ENCODE assay signal across 8 cellular contexts in genomic region chr6:2744206-2744771, GRCh38. TPM values are rescaled to one million over a fixed set of nuclear protein-coding genes. Genes with fewer than 3 reads are reported as not detected.
DNase-seq lines count a peak whose midpoint lies in the region; ATAC-seq, FAIRE-seq and TF ChIP-seq lines count a peak whose summit lies in the region.

No MANE protein-coding gene starts in this region.

- POLR2A ChIA-PET in Caco-2 (lab: Charles Lee) (no interaction called here), WTC11 (lab: Charles Lee) (no interaction called here)

- CTCF ChIA-PET in Caco-2 (lab: Charles Lee) (no interaction called here), WTC11 (lab: Charles Lee) (interaction anchor here (0.6 kb wide), 1 partner anchor 1276 kb away, joined by 5 read pairs; no protein-coding TSS in a partner anchor)

- BruUV-seq in Caco-2 (replicated peaks; lab: Mats Ljungman, UMichigan): no TSS peak

- H3K27me3 Mint-ChIP-seq in Caco-2 (ENCODE audit: insufficient read depth, unreplicated experiment): no peaks in the 10 kb centered on the region
- no peaks in the 10 kb centered on the region for H3K27me3 Mint-ChIP-seq in WTC11 (ENCODE audit: low read depth)

- FAIRE-seq in RCC 7860 (lab: Jason Lieb, UNC) (no peak), HTR-8/SVneo (lab: Jason Lieb, UNC) (no peak)

- H3K27me3 ChIP-seq in Caco-2 (replicated peaks; ENCODE audit: control insufficient read depth, insufficient read depth, low read length): no peaks in the 10 kb centered on the region

- H3K4me1 Mint-ChIP-seq in Caco-2 (ENCODE audit: low read depth, unreplicated experiment) (peaks cover 17% of the 10 kb centered on the region), WTC11 (peaks cover 16% of the 10 kb centered on the region)

- peak overlapping the region; percentile 41 for H3K27ac Mint-ChIP-seq in Caco-2 (ENCODE audit: unreplicated experiment)
- H3K27ac Mint-ChIP-seq in WTC11: no peak overlapping the region

- peaks cover 9% of the 10 kb centered on the region; the same call in 1 of the 2 replicates for H3K4me1 ChIP-seq in Caco-2

- TF ChIP-seq CTCF in Caco-2 (IDR thresholded peaks at IDR 0.05; ENCODE audit: insufficient read depth in 1 of 2, low read depth in 1 of 2, low read length in 1 of 2, severe bottlenecking in 1 of 2, unreplicated experiment in 1 of 2) (no peak), cardiac fibroblast (IDR thresholded peaks at IDR 0.05; ENCODE audit: low read depth, low read length) (peak; percentile 20), WTC11 (IDR thresholded peaks at IDR 0.05) (no peak)

- no peak for DNase-seq in Caco-2
- peak; percentile 49 to 74 for DNase-seq in NCI-H2081 (lab: John Stamatoyannopoulos, UW)
- DNase-seq in cardiac fibroblast (ENCODE audit: low read depth in 2 of 2): peak; percentile 29 to 35
- peak; percentile 32 to 60 for DNase-seq in lung microvascular endothelial cell (ENCODE audit: low read depth in 2 of 2)
- no peak for DNase-seq in RCC 7860 (ENCODE audit: low spot score)
- no peak for DNase-seq in WTC11 (ENCODE audit: low spot score)
- no peak for DNase-seq in HTR-8/SVneo (ENCODE audit: insufficient read length, low spot score)

- H3K36me3 Mint-ChIP-seq in Caco-2 (ENCODE audit: insufficient read depth, unreplicated experiment) (no peaks in the 10 kb centered on the region), WTC11 (no peaks in the 10 kb centered on the region)

- H3K4me3 Mint-ChIP-seq in Caco-2 (ENCODE audit: unreplicated experiment): no peak overlapping the region
- no peak overlapping the region for H3K4me3 Mint-ChIP-seq in WTC11

- ATAC-seq in GM19328 (IDR thresholded peaks at IDR 0.05; ENCODE audit: unreplicated experiment) (no peak), WTC11 (no peak)

- no peaks in the 10 kb centered on the region for H3K36me3 ChIP-seq in Caco-2 (ENCODE audit: control insufficient read depth, insufficient read depth, low read length)

- H3K4me3 ChIP-seq in Caco-2 (ENCODE audit: low read depth, low read length) (no peak overlapping the region), cardiac fibroblast (replicated peaks in 1 of 2; ENCODE audit: low read depth in 2 of 2, low read length in 2 of 2) (no peak overlapping the region)

- no peaks in the 10 kb centered on the region for H3K9me3 Mint-ChIP-seq in Caco-2 (ENCODE audit: unreplicated experiment)
- H3K9me3 Mint-ChIP-seq in WTC11: no peaks in the 10 kb centered on the region; the same call in 1 of the 2 replicates

- intact Hi-C loops in Caco-2 (cut with micrococcal nuclease; ENCODE audit: unreplicated experiment): no loop called here

- no peaks in the 10 kb centered on the region for H3K9me3 ChIP-seq in Caco-2

TF ChIP-seq in WTC11, 78 proteins besides CTCF, POLR2A, EP300 and RAD21:
- TF ChIP-seq GABPB1 (CRISPR knock-in tag; IDR thresholded peaks at IDR 0.05): no peak
- no peak for TF ChIP-seq TEAD1 (CRISPR knock-in tag; IDR thresholded peaks at IDR 0.05)
- TF ChIP-seq E2F4 (CRISPR knock-in tag; IDR thresholded peaks at IDR 0.05; ENCODE audit: borderline replicate concordance, low read depth): no peak
- no peak for TF ChIP-seq ZNF671 (CRISPR knock-in tag; IDR thresholded peaks at IDR 0.05)
- TF ChIP-seq CDX4 (CRISPR knock-in tag; IDR thresholded peaks at IDR 0.05; ENCODE audit: borderline replicate concordance): no peak
- no peak for TF ChIP-seq AFF4 (CRISPR knock-in tag; IDR thresholded peaks at IDR 0.05; ENCODE audit: borderline replicate concordance)
- no peak for TF ChIP-seq IRF1 (CRISPR knock-in tag; IDR thresholded peaks at IDR 0.05)
- TF ChIP-seq NFE2L1 (CRISPR knock-in tag; IDR thresholded peaks at IDR 0.05): no peak
- no peak for TF ChIP-seq PRRX2 (CRISPR knock-in tag; IDR thresholded peaks at IDR 0.05)
- no peak for TF ChIP-seq RORB (CRISPR knock-in tag; IDR thresholded peaks at IDR 0.05)
- TF ChIP-seq ERG (CRISPR knock-in tag; IDR thresholded peaks at IDR 0.05): no peak
- TF ChIP-seq SMAD3 (CRISPR knock-in tag; IDR thresholded peaks at IDR 0.05; ENCODE audit: borderline replicate concordance): no peak
- TF ChIP-seq USF2 (CRISPR knock-in tag; IDR thresholded peaks at IDR 0.05): no peak
- TF ChIP-seq MYBL2 (CRISPR knock-in tag; IDR thresholded peaks at IDR 0.05): no peak
- no peak for TF ChIP-seq JUN (CRISPR knock-in tag; IDR thresholded peaks at IDR 0.05)

RNA-seq across cellular contexts. Expression of gene MYLK4, which starts 6.4 kb away (rescaled TPM):
- total RNA-seq in Caco-2 (2022): 0.65 and 0.75 TPM in 2 replicates
- total RNA-seq in lung microvascular endothelial cell: 0.40 and 0.44 TPM in 2 replicates
- 0.05 to 0.13 TPM (median 0.11 TPM) in 3 replicates for total RNA-seq in WTC11 (2021)

RNA-seq across cellular contexts. Expression of gene WRNIP1, which starts 20.9 kb away (rescaled TPM):
- 46.5 and 51.7 TPM in 2 replicates for total RNA-seq in Caco-2 (2022)
- total RNA-seq in lung microvascular endothelial cell: 31.2 and 42.7 TPM in 2 replicates
- 33.8 to 36.3 TPM (median 36.2 TPM) in 3 replicates for total RNA-seq in WTC11 (2021)

Comparison
In these comparisons a context has a peak if more than half of its experiments do, and no peak if none do; other contexts are left out.
1. DNase-seq: peak in NCI-H2081 (2 of 2), cardiac fibroblast (2 of 2) and lung microvascular endothelial cell (2 of 2); none in Caco-2 (0 of 2), RCC 7860 (single experiment), WTC11 (single experiment) and HTR-8/SVneo (single experiment).